Comparison of ENCODE assay signal across 15 cellular contexts in the genomic region with DNA sequence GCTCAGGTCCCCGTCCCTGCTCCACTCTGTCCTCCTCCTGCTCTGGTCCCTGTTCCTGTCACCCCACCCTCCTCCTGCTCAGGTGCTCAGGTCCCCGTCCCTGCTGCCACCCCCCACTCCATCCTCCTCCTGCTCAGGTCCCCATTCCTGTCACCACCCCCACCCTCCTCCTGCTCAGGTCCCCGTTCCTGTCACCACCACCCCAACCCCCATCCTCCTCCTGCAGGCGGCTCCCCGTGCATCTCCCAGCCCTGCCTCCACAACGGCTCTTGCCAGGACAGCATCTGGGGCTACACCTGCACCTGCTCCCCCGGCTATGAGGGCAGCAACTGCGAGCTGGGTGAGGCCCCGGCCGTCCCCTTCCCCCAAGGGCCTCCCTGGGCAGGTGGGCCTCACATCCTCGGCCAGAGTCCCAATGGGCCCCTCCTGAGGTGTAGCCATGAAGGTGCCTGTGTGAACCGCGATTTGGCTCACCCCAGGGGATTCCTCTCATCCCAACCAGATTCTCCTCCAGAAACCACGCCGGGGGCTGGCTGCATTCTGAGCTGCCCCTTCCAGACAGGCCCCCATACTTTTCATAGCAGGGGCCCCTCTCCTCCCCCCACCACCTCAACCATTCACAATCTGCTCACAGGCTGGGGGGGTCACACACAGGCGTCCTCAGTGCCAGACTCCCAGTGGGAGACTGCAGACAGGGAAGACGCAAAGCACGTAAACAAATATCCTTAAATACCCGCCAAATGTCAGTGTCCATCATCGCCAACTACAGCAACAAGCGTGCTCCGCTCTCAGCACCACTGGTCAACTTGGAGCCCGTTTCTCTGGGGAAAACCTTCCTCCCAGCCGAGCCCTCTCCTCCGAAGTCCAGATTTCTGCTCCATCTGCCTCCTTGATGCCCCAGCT. TPM values are rescaled to one million over a fixed set of nuclear protein-coding genes. Genes with fewer than 3 reads are reported as not detected.
A peak's percentile ranks its signal among the peaks of the same experiment; 100 is the strongest.
DNase-seq lines count a peak whose midpoint lies in the region; ATAC-seq and TF ChIP-seq lines count a peak whose summit lies in the region.
"Had no signal": no experiment of that assay in that cellular context is flagged by ENCODE, and none has a peak within 500 bp of the region (broad histone marks: within the 10 kb centered on the region; RNA-seq: fewer than 3 reads in every experiment).

No MANE protein-coding gene starts in this region.

- H3K27ac ChIP-seq in GM23338 (ENCODE audit: low read depth) (no peak overlapping the region), mesenchymal stem cell (ENCODE audit: low read length, poor library complexity, severe bottlenecking) (no peak overlapping the region)

- H3K18ac ChIP-seq in mesenchymal stem cell (ENCODE audit: low read depth in 1 of 2, low read length in 2 of 2), result no peak overlapping the region

- DNase-seq in NCI-H1436 (lab: John Stamatoyannopoulos, UW) (peak; percentile 24), NCI-H1436 treated with DMSO at 0.1 percent for 48 hours (lab: John Stamatoyannopoulos, UW) (no peak), GM23338 (ENCODE audit: low spot score) (no peak), mesenchymal stem cell (no peak), iPS-NIHi7 (ENCODE audit: extremely low spot score) (no peak)
- DNase-seq in activated CD8-positive, alpha-beta T cell treated with anti-CD3 and anti-CD28 coated beads, Interleukin-2, amount 10 ng/mL, durations not matched to agents 7 days and 5 days, result no peak
- DNase-seq in NK-92 treated with Interleukin-12 subunit alpha and Interleukin-12 subunit beta, amount 100 ng/mL, for 24 hours (lab: John Stamatoyannopoulos, UW), result no peak
- DNase-seq: activated B cell treated with CpG ODN at 0.5 μM for 24 hours; effector CD4-positive, alpha-beta T cell; SIG-M5; stimulated activated CD4-positive, alpha-beta T cell treated with anti-CD3 and anti-CD28 coated beads, Interleukin-4, amount 100 ng/mL, for 1 hour had no signal

- peak overlapping the region in 1 of 2 experiments; percentile 63 for H2BK12ac ChIP-seq in mesenchymal stem cell (ENCODE audit: low read length in 2 of 2)

- H2BK15ac ChIP-seq in mesenchymal stem cell (ENCODE audit: low read depth, poor library complexity, severe bottlenecking), result no peak overlapping the region

- no peaks in the 10 kb centered on the region for H3K36me3 Mint-ChIP-seq in GM23338 (ENCODE audit: low read depth)
- peaks cover 23% of the 10 kb centered on the region for H3K36me3 Mint-ChIP-seq in activated CD8-positive, alpha-beta T cell treated with anti-CD3 and anti-CD28 coated beads, Interleukin-2, amount 10 ng/mL, durations not matched to agents 7 days and 5 days (ENCODE audit: low read depth)

- no peaks in the 10 kb centered on the region for H3K9me3 Mint-ChIP-seq in GM23338
- peaks cover 4% of the 10 kb centered on the region for H3K9me3 Mint-ChIP-seq in activated CD8-positive, alpha-beta T cell treated with anti-CD3 and anti-CD28 coated beads, Interleukin-2, amount 10 ng/mL, durations not matched to agents 7 days and 5 days (ENCODE audit: insufficient read depth)

- H3K4me1 ChIP-seq in GM23338 (ENCODE audit: insufficient read depth), result peaks cover 12% of the 10 kb centered on the region; the same call in 1 of the 2 replicates
- peaks cover 13% of the 10 kb centered on the region for H3K4me1 ChIP-seq in mesenchymal stem cell (ENCODE audit: control insufficient read depth, insufficient read depth, low read depth, low read length)

- H3K4me1 Mint-ChIP-seq in GM23338, result peaks cover 30% of the 10 kb centered on the region
- H3K4me1 Mint-ChIP-seq in activated CD8-positive, alpha-beta T cell treated with anti-CD3 and anti-CD28 coated beads, Interleukin-2, amount 10 ng/mL, durations not matched to agents 7 days and 5 days (ENCODE audit: low read depth), result peaks cover 28% of the 10 kb centered on the region

- TF ChIP-seq CTCF in GM23338 (conservative IDR thresholded peaks at IDR 0.05; ENCODE audit: low read depth in 2 of 2), result no peak

- no peaks in the 10 kb centered on the region for H3F3A ChIP-seq in GM23338 (replicated peaks; ENCODE audit: low read depth)

- no peak overlapping the region for H3K4ac ChIP-seq in mesenchymal stem cell (ENCODE audit: low read depth in 1 of 2, low read length in 2 of 2)

- H3K36me3 ChIP-seq in GM23338 (ENCODE audit: insufficient read depth), result no peaks in the 10 kb centered on the region
- peaks cover 2% of the 10 kb centered on the region in 2 experiments for H3K36me3 ChIP-seq in mesenchymal stem cell (ENCODE audit: control insufficient read depth in 1 of 2, insufficient read depth in 2 of 2, low read depth in 1 of 2, low read length in 2 of 2)

- no peaks in the 10 kb centered on the region for H3K9me2 ChIP-seq in GM23338 (ENCODE audit: insufficient read depth)

- ATAC-seq in GM23338, result peak; percentile 23
- ATAC-seq in activated CD8-positive, alpha-beta T cell treated with anti-CD3 and anti-CD28 coated beads, Interleukin-2, amount 10 ng/mL, durations not matched to agents 7 days and 5 days, result no peak
- ATAC-seq in HG03108 (IDR thresholded peaks at IDR 0.05; ENCODE audit: unreplicated experiment), result no peak

- H3K27me3 ChIP-seq in GM23338 (ENCODE audit: insufficient read depth) (no peaks in the 10 kb centered on the region), mesenchymal stem cell (ENCODE audit: control insufficient read depth in 1 of 2, insufficient read depth in 1 of 2, low read length in 2 of 2) (peaks cover 17 to 32% of the 10 kb centered on the region in 2 experiments)

- no peak overlapping the region for H3K4me3 Mint-ChIP-seq in GM23338
- peak overlapping the region; percentile 5 for H3K4me3 Mint-ChIP-seq in activated CD8-positive, alpha-beta T cell treated with anti-CD3 and anti-CD28 coated beads, Interleukin-2, amount 10 ng/mL, durations not matched to agents 7 days and 5 days
- H3K4me3 Mint-ChIP-seq: activated B cell treated with CpG ODN at 0.5 μM for 24 hours had no signal

- H3K9ac ChIP-seq in mesenchymal stem cell (ENCODE audit: low read length), result no peak overlapping the region

- no peak overlapping the region for H2BK5ac ChIP-seq in mesenchymal stem cell (ENCODE audit: low read depth, low read length, poor library complexity, severe bottlenecking)

- CTCF ChIA-PET in activated CD8-positive, alpha-beta T cell treated with anti-CD3 and anti-CD28 coated beads, Interleukin-2, amount 10 ng/mL, durations not matched to agents 7 days and 5 days (lab: Charles Lee), result no interaction called here

- H3K4me3 ChIP-seq in GM23338, result no peak overlapping the region
- H3K4me3 ChIP-seq in mesenchymal stem cell (ENCODE audit: insufficient read depth in 1 of 2, low read depth in 1 of 2, low read length in 2 of 2), result peak overlapping the region in 1 of 2 experiments; percentile 19

- peaks cover 10% of the 10 kb centered on the region for H3K27me3 Mint-ChIP-seq in GM23338 (ENCODE audit: insufficient read depth, low read depth, poor library complexity)
- no peaks in the 10 kb centered on the region for H3K27me3 Mint-ChIP-seq in activated CD8-positive, alpha-beta T cell treated with anti-CD3 and anti-CD28 coated beads, Interleukin-2, amount 10 ng/mL, durations not matched to agents 7 days and 5 days (ENCODE audit: low read depth)

- no peak overlapping the region for H2AK5ac ChIP-seq in mesenchymal stem cell (ENCODE audit: low read length, severe bottlenecking)

- H4K91ac ChIP-seq in mesenchymal stem cell (ENCODE audit: low read length), result peak overlapping the region; percentile 46

- no peaks in the 10 kb centered on the region for H4K20me1 ChIP-seq in GM23338 (replicated peaks; ENCODE audit: insufficient read depth)

- no peak overlapping the region for H2BK120ac ChIP-seq in mesenchymal stem cell (ENCODE audit: low read depth, low read length)

- no peak overlapping the region for H2AFZ ChIP-seq in GM23338
- H2AFZ ChIP-seq in mesenchymal stem cell (ENCODE audit: low read depth, low read length), result no peak overlapping the region

- H3K79me1 ChIP-seq in mesenchymal stem cell (replicated peaks; ENCODE audit: low read length, poor library complexity, severe bottlenecking), result no peaks in the 10 kb centered on the region

- peak overlapping the region; percentile 14 for H4K8ac ChIP-seq in mesenchymal stem cell (ENCODE audit: low read length)

- no peak overlapping the region for H3K23ac ChIP-seq in mesenchymal stem cell (ENCODE audit: low read length in 2 of 2)

- POLR2A ChIA-PET in activated CD8-positive, alpha-beta T cell treated with anti-CD3 and anti-CD28 coated beads, Interleukin-2, amount 10 ng/mL, durations not matched to agents 7 days and 5 days (lab: Charles Lee), result no interaction called here

- peak overlapping the region in 1 of 2 experiments; percentile 37 for H3K14ac ChIP-seq in mesenchymal stem cell (ENCODE audit: low read length in 2 of 2)

- H3K79me2 ChIP-seq in GM23338 (replicated peaks; ENCODE audit: insufficient read depth), result no peaks in the 10 kb centered on the region

- 62% methylated on average over 25 of the region's 25 CpGs for WGBS in mesenchymal stem cell

- H3K9me3 ChIP-seq in mesenchymal stem cell (ENCODE audit: control insufficient read depth, low read length), result no peaks in the 10 kb centered on the region

- H3K4me2 ChIP-seq in GM23338, result no peak overlapping the region; the same call in 1 of the 2 replicates
- no peak overlapping the region for H3K4me2 ChIP-seq in mesenchymal stem cell (ENCODE audit: low read length, poor library complexity, severe bottlenecking)

- peak overlapping the region; percentile 73; the same call in 1 of the 2 replicates for H3K27ac Mint-ChIP-seq in GM23338
- peak overlapping the region; percentile 80 for H3K27ac Mint-ChIP-seq in activated CD8-positive, alpha-beta T cell treated with anti-CD3 and anti-CD28 coated beads, Interleukin-2, amount 10 ng/mL, durations not matched to agents 7 days and 5 days
- H3K27ac Mint-ChIP-seq: activated B cell treated with CpG ODN at 0.5 μM for 24 hours had no signal

RNA-seq across cellular contexts. Expression of a gene that starts 4.6 kb away (rescaled TPM):
- not detected in 2 replicates for total RNA-seq in GM23338 (2014; rRNA removed; shearing (Covaris generic))
- 0.21 and 0.53 TPM in 2 replicates for polyA plus RNA-seq in GM23338 (2016; fragmentation: Nextera tagmentation; extraction: Ambion mirVana)
- total RNA-seq in activated CD8-positive, alpha-beta T cell treated with anti-CD3 and anti-CD28 coated beads, Interleukin-2, amount 10 ng/mL, durations not matched to agents 7 days and 5 days, result not detected
- not detected for polyA plus RNA-seq in mesenchymal stem cell (2013, experiment 1 of 2)
- not detected for polyA plus RNA-seq in mesenchymal stem cell (2013, experiment 2 of 2)
- total RNA-seq: activated B cell treated with CpG ODN at 0.5 μM for 24 hours, HT1080, lower leg skin had no signal
- polyA plus RNA-seq: adipose tissue had no signal

RNA-seq across cellular contexts. Expression of a gene that starts 40.4 kb away (rescaled TPM):
- 0.76 and 1.0 TPM in 2 replicates for total RNA-seq in GM23338 (2014; rRNA removed; shearing (Covaris generic))
- polyA plus RNA-seq in GM23338 (2016; fragmentation: Nextera tagmentation; extraction: Ambion mirVana), result 1.6 and 1.7 TPM in 2 replicates
- not detected for total RNA-seq in activated CD8-positive, alpha-beta T cell treated with anti-CD3 and anti-CD28 coated beads, Interleukin-2, amount 10 ng/mL, durations not matched to agents 7 days and 5 days
- polyA plus RNA-seq in mesenchymal stem cell (2013, experiment 1 of 2), result 1.4 TPM
- 1.3 TPM for polyA plus RNA-seq in mesenchymal stem cell (2013, experiment 2 of 2)
- total RNA-seq: activated B cell treated with CpG ODN at 0.5 μM for 24 hours, HT1080 had no signal

RNA-seq across cellular contexts. Expression of a gene that starts 45.4 kb away (rescaled TPM):
- 107 and 110 TPM in 2 replicates for total RNA-seq in GM23338 (2014; rRNA removed; shearing (Covaris generic))
- polyA plus RNA-seq in GM23338 (2016; fragmentation: Nextera tagmentation; extraction: Ambion mirVana), result 77.2 and 79.6 TPM in 2 replicates
- total RNA-seq in activated CD8-positive, alpha-beta T cell treated with anti-CD3 and anti-CD28 coated beads, Interleukin-2, amount 10 ng/mL, durations not matched to agents 7 days and 5 days, result 10 to 100 TPM; 49.3 to 52.4 TPM
- 32.8 TPM for polyA plus RNA-seq in mesenchymal stem cell (2013, experiment 1 of 2)
- polyA plus RNA-seq in mesenchymal stem cell (2013, experiment 2 of 2), result 32.5 TPM

RNA-seq across cellular contexts. Expression of a gene that starts 46.4 kb away (rescaled TPM):
- 121 and 195 TPM in 2 replicates for total RNA-seq in GM23338 (2014; rRNA removed; shearing (Covaris generic))
- 64.2 and 67.5 TPM in 2 replicates for polyA plus RNA-seq in GM23338 (2016; fragmentation: Nextera tagmentation; extraction: Ambion mirVana)
- total RNA-seq in activated CD8-positive, alpha-beta T cell treated with anti-CD3 and anti-CD28 coated beads, Interleukin-2, amount 10 ng/mL, durations not matched to agents 7 days and 5 days, result 10 to 100 TPM; 65.9 to 70.5 TPM
- 45.5 TPM for polyA plus RNA-seq in mesenchymal stem cell (2013, experiment 1 of 2)
- 45.2 TPM for polyA plus RNA-seq in mesenchymal stem cell (2013, experiment 2 of 2)

RNA-seq across cellular contexts. Expression of a gene that starts 57.4 kb away (rescaled TPM):
- 0.16 and 0.24 TPM in 2 replicates for total RNA-seq in GM23338 (2014; rRNA removed; shearing (Covaris generic))
- polyA plus RNA-seq in GM23338 (2016; fragmentation: Nextera tagmentation; extraction: Ambion mirVana), result 0.16 and 0.21 TPM in 2 replicates
- not detected for total RNA-seq in activated CD8-positive, alpha-beta T cell treated with anti-CD3 and anti-CD28 coated beads, Interleukin-2, amount 10 ng/mL, durations not matched to agents 7 days and 5 days
- not detected for polyA plus RNA-seq in mesenchymal stem cell (2013, experiment 1 of 2)
- not detected for polyA plus RNA-seq in mesenchymal stem cell (2013, experiment 2 of 2)
- total RNA-seq: activated B cell treated with CpG ODN at 0.5 μM for 24 hours had no signal
